14 cellular contexts compared by ENCODE assay signal in the genomic region with DNA sequence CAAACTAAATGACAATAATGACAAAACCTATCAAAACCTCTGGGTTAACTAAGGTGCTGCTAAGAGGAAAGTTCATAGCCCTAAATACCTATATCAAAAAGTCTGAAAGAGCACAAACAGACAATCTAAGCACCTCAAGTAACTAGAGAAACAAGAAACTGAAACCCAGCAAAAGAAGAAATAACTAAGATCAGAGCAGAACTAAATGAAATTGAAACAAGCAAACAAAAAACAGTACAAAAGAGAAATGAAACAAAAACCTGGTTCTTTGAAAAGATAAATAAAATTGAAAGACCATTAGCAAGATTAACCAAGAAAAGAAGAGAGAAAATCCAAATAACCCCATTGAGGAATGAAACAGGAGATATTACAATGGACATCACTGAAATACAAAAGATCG. TPM values are rescaled to one million over a fixed set of nuclear protein-coding genes. Genes with fewer than 3 reads are reported as not detected.
DNase-seq lines count a peak whose midpoint lies in the region; ATAC-seq and TF ChIP-seq lines count a peak whose summit lies in the region.
"Had no signal": no experiment of that assay in that cellular context is flagged by ENCODE, and none has a peak within 500 bp of the region (broad histone marks: within the 10 kb centered on the region; RNA-seq: fewer than 3 reads in every experiment).

No MANE protein-coding gene starts in this region.

- POLR2A ChIA-PET in activated CD8-positive, alpha-beta T cell treated with anti-CD3 and anti-CD28 coated beads for 36 hours (lab: Charles Lee) = no interaction called here

- CTCF ChIA-PET in activated CD8-positive, alpha-beta T cell treated with anti-CD3 and anti-CD28 coated beads for 36 hours (lab: Charles Lee) = no interaction called here

- H3K4me1 Mint-ChIP-seq in activated CD8-positive, alpha-beta T cell treated with anti-CD3 and anti-CD28 coated beads for 36 hours (ENCODE audit: low read depth) = peaks cover 25% of the 10 kb centered on the region
- H3K4me1 Mint-ChIP-seq in chondrocyte (ENCODE audit: low read depth) = peaks cover 2% of the 10 kb centered on the region

- peak overlapping the region; percentile 26 for H3K27ac Mint-ChIP-seq in activated CD8-positive, alpha-beta T cell treated with anti-CD3 and anti-CD28 coated beads for 36 hours
- H3K27ac Mint-ChIP-seq in chondrocyte (ENCODE audit: unreplicated experiment) = no peak overlapping the region

- peak; percentile 82 for ATAC-seq in GM18861 (IDR thresholded peaks at IDR 0.05; ENCODE audit: unreplicated experiment)
- peak; percentile 69 for ATAC-seq in GM21423 (IDR thresholded peaks at IDR 0.05; ENCODE audit: unreplicated experiment)
- peak; percentile 71 for ATAC-seq in HG03139 (IDR thresholded peaks at IDR 0.05; ENCODE audit: unreplicated experiment)
- ATAC-seq in activated CD8-positive, alpha-beta T cell treated with anti-CD3 and anti-CD28 coated beads for 36 hours = no peak
- ATAC-seq: gastrocnemius medialis had no signal

- no peak for DNase-seq in activated CD8-positive, alpha-beta T cell treated with anti-CD3 and anti-CD28 coated beads for 36 hours
- DNase-seq in GM10266 (ENCODE audit: extremely low spot score) (no peak), nucleus accumbens (lab: John Stamatoyannopoulos, UW) (no peak), chondrocyte (ENCODE audit: low spot score) (no peak)
- DNase-seq in activated T-cell treated with anti-CD3 and anti-CD28 coated beads, Interleukin-2, amount 50 U/mL, for 1 hour = no peak
- DNase-seq: amniotic stem cell, dorsolateral prefrontal cortex, gastrocnemius medialis, NCI-H187, SW 1271 had no signal

- no peaks in the 10 kb centered on the region for H3K9me3 Mint-ChIP-seq in activated CD8-positive, alpha-beta T cell treated with anti-CD3 and anti-CD28 coated beads for 36 hours
- H3K9me3 Mint-ChIP-seq in chondrocyte (ENCODE audit: low read depth) = peaks cover 25% of the 10 kb centered on the region

- TF ChIP-seq CTCF in activated CD8-positive, alpha-beta T cell treated with anti-CD3 and anti-CD28 coated beads for 36 hours (IDR thresholded peaks at IDR 0.05) = no peak
- no peak for TF ChIP-seq CTCF in GM10266 (IDR thresholded peaks at IDR 0.05; ENCODE audit: control insufficient read depth, insufficient read depth, low read depth, missing control alignments)
- TF ChIP-seq CTCF in chondrocyte (IDR thresholded peaks at IDR 0.05) = no peak

- no peak overlapping the region for H3K4me3 Mint-ChIP-seq in activated CD8-positive, alpha-beta T cell treated with anti-CD3 and anti-CD28 coated beads for 36 hours
- no peak overlapping the region for H3K4me3 Mint-ChIP-seq in chondrocyte (ENCODE audit: unreplicated experiment)

- intact Hi-C loops in activated CD8-positive, alpha-beta T cell treated with anti-CD3 and anti-CD28 coated beads for 36 hours (cut with micrococcal nuclease) = no loop called here

- H3K27me3 Mint-ChIP-seq in activated CD8-positive, alpha-beta T cell treated with anti-CD3 and anti-CD28 coated beads for 36 hours = no peaks in the 10 kb centered on the region
- H3K27me3 Mint-ChIP-seq in chondrocyte (ENCODE audit: low read depth) = peaks cover 3% of the 10 kb centered on the region

- no peaks in the 10 kb centered on the region for H3K36me3 Mint-ChIP-seq in activated CD8-positive, alpha-beta T cell treated with anti-CD3 and anti-CD28 coated beads for 36 hours (ENCODE audit: low read depth)
- H3K36me3 Mint-ChIP-seq in chondrocyte (ENCODE audit: low read depth) = no peaks in the 10 kb centered on the region
- H3K36me3 Mint-ChIP-seq: CD14-positive monocyte had no signal

RNA-seq across cellular contexts. Expression of gene KIAA0040, which starts 44.8 kb away (rescaled TPM):
- total RNA-seq in activated CD8-positive, alpha-beta T cell treated with anti-CD3 and anti-CD28 coated beads for 36 hours = 10 to 100 TPM; 20.8 to 21.1 TPM
- 0.75 to 3.5 TPM (median 1.2 TPM) in 3 replicates for total RNA-seq in chondrocyte
